ENCODE assay signal across 23 cellular contexts in genomic region chr14:94102768-94103482, GRCh38.
"Had no signal": no experiment of that assay in that cellular context is flagged by ENCODE, and none has a peak within 500 bp of the region (broad histone marks: within the 10 kb centered on the region; RNA-seq: fewer than 3 reads in every experiment).

No MANE protein-coding gene starts in this region.

- H3K4me2 ChIP-seq: KMS-11, PC-9 had no signal

- FAIRE-seq: TTC549 had no signal

- H3K36me3 ChIP-seq: brain microvascular endothelial cell, MG63 had no signal

- DNase-seq: activated B cell treated with CpG ODN at 0.5 μM for 24 hours; activated CD4-positive, alpha-beta memory T cell treated with anti-CD3 and anti-CD28 coated beads for 36 hours; activated CD4-positive, alpha-beta T cell treated with anti-CD3 and anti-CD28 coated beads, Interleukin-2, amount 10 ng/mL, durations not matched to agents 7 days and 5 days; activated CD8-positive, alpha-beta memory T cell treated with anti-CD3 and anti-CD28 coated beads for 24 hours; activated gamma-delta T cell; activated naive CD4-positive, alpha-beta T cell treated with anti-CD3 and anti-CD28 coated beads for 36 hours; activated T-cell treated with anti-CD3 and anti-CD28 coated beads, Interleukin-2, amount 50 U/mL, for 4 hours; brain microvascular endothelial cell; MG63; MV-4-11; NCI-H1092 treated with DMSO at 0.1 percent for 48 hours; NCI-H1417 treated with DMSO at 0.1 percent for 48 hours; NCI-H1694 treated with DMSO at 0.1 percent for 48 hours; NCI-H2081; NCI-H510A treated with DMSO at 0.1 percent for 48 hours; NCI-H69; PC-9; T-cell; T-helper 2 cell; T1000 had no signal

- H3K9me3 ChIP-seq: MG63 had no signal

- ATAC-seq: activated T-cell treated with anti-CD3 and anti-CD28 coated beads, Interleukin-2, amount 50 U/mL, for 4 hours; T-cell had no signal

- H3K27me3 ChIP-seq: brain microvascular endothelial cell, MG63 had no signal

- H3K9ac ChIP-seq: KMS-11 had no signal

- H3K27ac ChIP-seq: brain microvascular endothelial cell, KMS-11, PC-9, SK-N-MC had no signal

- H3K4me3 ChIP-seq: MG63, PC-9, SK-N-MC had no signal

- H2AFZ ChIP-seq: PC-9 had no signal
